In genomic region chr20:18137412-18138265, GRCh38 we compare ENCODE assay signal across 8 cellular contexts. TPM values are rescaled to one million over a fixed set of nuclear protein-coding genes. Genes with fewer than 3 reads are reported as not detected.
A peak's percentile ranks its signal among the peaks of the same experiment; 100 is the strongest.
DNase-seq lines count a peak whose midpoint lies in the region; ATAC-seq and TF ChIP-seq lines count a peak whose summit lies in the region.

Gene KAT14, plus strand, starts transcription at chr20:18137863. Its CDS starts 4,798 bp downstream, at chr20:18142661.
Gene PET117, plus strand, starts transcription at chr20:18137863. Its CDS starts 93 bp downstream, at chr20:18137956.

- H3K9me2 ChIP-seq in PC-9 (ENCODE audit: insufficient read depth), result no peaks in the 10 kb centered on the region

- H3K27me3 ChIP-seq in IMR-90 (ENCODE audit: control insufficient read depth, insufficient read depth, low read length) (peaks cover 4% of the 10 kb centered on the region; the same call in 1 of the 2 replicates), PC-9 (ENCODE audit: insufficient read depth, low read depth) (no peaks in the 10 kb centered on the region), esophagus muscularis mucosa (no peaks in the 10 kb centered on the region), muscle layer of duodenum (ENCODE audit: low read depth, low read length) (no peaks in the 10 kb centered on the region)

- H3K4me1 Mint-ChIP-seq in activated T-cell treated with anti-CD3 and anti-CD28 coated beads, Interleukin-2, amount 50 U/mL, for 4 hours (ENCODE audit: low read depth), result peaks cover 32% of the 10 kb centered on the region

- CTCF ChIA-PET in IMR-90 (lab: Yijun Ruan, JAX), result no interaction called here
- CTCF ChIA-PET in PC-9 (lab: Charles Lee), result no interaction called here

- H3K36me3 ChIP-seq in IMR-90 (ENCODE audit: control insufficient read depth, insufficient read depth, low read length) (peaks cover 3% of the 10 kb centered on the region), PC-9 (ENCODE audit: low read depth) (peaks cover 6% of the 10 kb centered on the region; the same call in 1 of the 2 replicates), esophagus muscularis mucosa (peaks cover 0 to 6% (median 4%) of the 10 kb centered on the region in 4 donors), muscle layer of duodenum (ENCODE audit: control insufficient read depth in 1 of 2, insufficient read depth in 2 of 2, low read length in 2 of 2) (peaks cover 6 to 7% of the 10 kb centered on the region in 2 donors)

- dilution Hi-C loops in IMR-90 (cut with HindIII; ENCODE audit: low sequenced_read_pairs, unreplicated experiment), result no loop called here

- H2BK15ac ChIP-seq in IMR-90 (ENCODE audit: low read depth, low read length), result no peak within 1 kb of the TSS

- H4K91ac ChIP-seq in IMR-90 (ENCODE audit: insufficient read depth, low read depth, low read length), result peak within 1 kb of the TSS; percentile 83

- TF ChIP-seq CTCF in IMR-90 (conservative IDR thresholded peaks at IDR 0.05; ENCODE audit: low read depth, low read length) (no peak), PC-9 (conservative IDR thresholded peaks at IDR 0.05) (no peak), esophagus muscularis mucosa (IDR thresholded peaks at IDR 0.05) (no peak)

- no peaks in the 10 kb centered on the region for H3K9me3 Mint-ChIP-seq in activated T-cell treated with anti-CD3 and anti-CD28 coated beads, Interleukin-2, amount 50 U/mL, for 4 hours

- POLR2A ChIA-PET in IMR-90 (lab: Charles Lee; ENCODE audit: unreplicated experiment), result interaction anchor here (0.7 to 1.3 kb wide), 2 partner anchors 13 to 18 kb away, joined by 3 to 4 read pairs; no protein-coding TSS in a partner anchor
- POLR2A ChIA-PET in PC-9 (lab: Charles Lee; ENCODE audit: unreplicated experiment), result interaction anchor here (0.6 to 0.9 kb wide), 2 partner anchors 22 to 116 kb away, joined by 3 read pairs; no protein-coding TSS in a partner anchor

- intact Hi-C loops in IMR-90 (cut with micrococcal nuclease), result loop anchor here (2.0 to 5.0 kb wide), 2 partner anchors 140 to 167 kb away; no protein-coding TSS in a partner anchor
- intact Hi-C loops in PC-9 (cut with micrococcal nuclease; ENCODE audit: unreplicated experiment), result loop anchor here (2.0 kb wide), 1 partner anchor 79 kb away; no protein-coding TSS in a partner anchor
- intact Hi-C loops in esophagus muscularis mucosa (cut with DNase I), result loop anchor here (5.0 kb wide), 1 partner anchor 150 kb away; the partner anchor contains the start of gene ZNF133

- H3K4me3 ChIP-seq in IMR-90 (ENCODE audit: insufficient read depth, low read depth, low read length) (peak within 1 kb of the TSS; percentile 99), PC-9 (peak within 1 kb of the TSS; percentile 96), esophagus muscularis mucosa (peak within 1 kb of the TSS; percentile 76 to 96 (median 87)), muscle layer of duodenum (ENCODE audit: low read depth in 1 of 2, low read length in 2 of 2) (peak within 1 kb of the TSS; percentile 81 to 100)

- H3K4me2 ChIP-seq in IMR-90 (ENCODE audit: low read depth, low read length), result peak within 1 kb of the TSS; percentile 99
- peak within 1 kb of the TSS; percentile 95 for H3K4me2 ChIP-seq in PC-9

- H2AK9ac ChIP-seq in IMR-90 (replicated peaks; ENCODE audit: low read depth, low read length, poor library complexity), result peak within 1 kb of the TSS; percentile 94

- H3K18ac ChIP-seq in IMR-90 (ENCODE audit: low read depth, low read length), result peak within 1 kb of the TSS; percentile 32; the same call in 1 of the 2 replicates

- peak within 1 kb of the TSS; percentile 93 for H3K4me3 Mint-ChIP-seq in activated T-cell treated with anti-CD3 and anti-CD28 coated beads, Interleukin-2, amount 50 U/mL, for 4 hours

- peak within 1 kb of the TSS; percentile 95 to 98 for H4K8ac ChIP-seq in IMR-90 (ENCODE audit: low read depth in 2 of 2, low read length in 2 of 2)

- peak within 1 kb of the TSS; percentile 99 for H2AFZ ChIP-seq in IMR-90 (replicated peaks; ENCODE audit: low read length, poor library complexity)
- H2AFZ ChIP-seq in PC-9, result peak within 1 kb of the TSS; percentile 100

- H3K9me3 ChIP-seq in IMR-90 (ENCODE audit: control insufficient read depth, insufficient read depth, low read length), result no peaks in the 10 kb centered on the region
- H3K9me3 ChIP-seq in PC-9 (ENCODE audit: insufficient read depth, low read depth), result no peaks in the 10 kb centered on the region
- no peaks in the 10 kb centered on the region for H3K9me3 ChIP-seq in esophagus muscularis mucosa
- no peaks in the 10 kb centered on the region for H3K9me3 ChIP-seq in muscle layer of duodenum (ENCODE audit: control insufficient read depth in 1 of 2, low read length in 2 of 2)

- H3K4ac ChIP-seq in IMR-90 (ENCODE audit: low read depth, low read length), result peak within 1 kb of the TSS; percentile 80

- H3K79me1 ChIP-seq in IMR-90 (ENCODE audit: low read depth in 1 of 2, low read length in 2 of 2), result peaks cover 20 to 29% of the 10 kb centered on the region in 2 experiments

- peaks cover 7% of the 10 kb centered on the region; the same call in 1 of the 2 replicates for H3F3A ChIP-seq in PC-9 (ENCODE audit: insufficient read depth, low read depth)

- TF ChIP-seq POLR2A in IMR-90 (IDR thresholded peaks at IDR 0.05; ENCODE audit: low read depth, low read length) (peak; percentile 42; the same call in 1 of the 2 replicates), esophagus muscularis mucosa (IDR thresholded peaks at IDR 0.05; ENCODE audit: low read depth) (peak; percentile 23)

- TF ChIP-seq EP300 in esophagus muscularis mucosa (IDR thresholded peaks at IDR 0.05), result no peak

- H4K20me1 ChIP-seq in IMR-90 (ENCODE audit: insufficient read depth, low read length), result peaks cover 3% of the 10 kb centered on the region; the same call in 1 of the 2 replicates
- no peaks in the 10 kb centered on the region for H4K20me1 ChIP-seq in PC-9 (ENCODE audit: insufficient read depth)

- H3K27me3 Mint-ChIP-seq in activated T-cell treated with anti-CD3 and anti-CD28 coated beads, Interleukin-2, amount 50 U/mL, for 4 hours (ENCODE audit: low read depth), result no peaks in the 10 kb centered on the region

- in situ Hi-C loops in IMR-90 (cut with MboI; ENCODE audit: low sequenced_read_pairs), result loop anchor here (25.0 kb wide), 1 partner anchor 500 kb away; no protein-coding TSS in a partner anchor

- H3K4me1 ChIP-seq in IMR-90 (ENCODE audit: control insufficient read depth, insufficient read depth, low read length) (peaks cover 2% of the 10 kb centered on the region; the same call in 1 of the 2 replicates), PC-9 (replicated peaks; ENCODE audit: insufficient read depth) (peaks cover 24% of the 10 kb centered on the region), esophagus muscularis mucosa (peaks cover 21 to 43% (median 41%) of the 10 kb centered on the region in 4 donors), muscle layer of duodenum (ENCODE audit: control insufficient read depth in 1 of 2, insufficient read depth in 2 of 2, low read length in 2 of 2) (peaks cover 10 to 24% of the 10 kb centered on the region in 2 donors)

- DNase-seq in DMS53 (lab: John Stamatoyannopoulos, UW), result peak; percentile 97
- DNase-seq in IMR-90, result peak; percentile 89
- DNase-seq in PC-9, result peak; percentile 74 to 94
- peak; percentile 89 for DNase-seq in activated T-cell treated with anti-CD3 and anti-CD28 coated beads, Interleukin-2, amount 50 U/mL, for 4 hours
- DNase-seq in esophagus muscularis mucosa (ENCODE audit: extremely low spot score), result peak; percentile 96
- peak; percentile 82 for DNase-seq in stimulated activated CD8-positive, alpha-beta memory T cell treated with anti-CD3 and anti-CD28 coated beads, Interleukin-7, amount 100 ng/mL, for 24 hours (ENCODE audit: low read depth)

- peak within 1 kb of the TSS; percentile 89 for H3K9ac ChIP-seq in IMR-90 (ENCODE audit: low read depth, low read length)

- peak within 1 kb of the TSS; percentile 67 for H2BK120ac ChIP-seq in IMR-90 (ENCODE audit: low read depth, low read length)

- peak within 1 kb of the TSS; percentile 89 for H3K23ac ChIP-seq in IMR-90 (ENCODE audit: low read depth, low read length)

- H3K27ac ChIP-seq in IMR-90 (ENCODE audit: insufficient read depth, low read length), result peak within 1 kb of the TSS; percentile 94
- peak within 1 kb of the TSS; percentile 64 for H3K27ac ChIP-seq in PC-9
- peak within 1 kb of the TSS; percentile 83 to 92 (median 90) for H3K27ac ChIP-seq in esophagus muscularis mucosa (replicated peaks in 1 of 4)
- H3K27ac ChIP-seq in muscle layer of duodenum (ENCODE audit: low read length), result peak within 1 kb of the TSS; percentile 73

- H3K36me3 Mint-ChIP-seq in activated T-cell treated with anti-CD3 and anti-CD28 coated beads, Interleukin-2, amount 50 U/mL, for 4 hours (ENCODE audit: insufficient read depth), result peaks cover 8% of the 10 kb centered on the region

- H3K14ac ChIP-seq in IMR-90 (replicated peaks; ENCODE audit: low read depth, low read length), result peak within 1 kb of the TSS; percentile 95

- H4K5ac ChIP-seq in IMR-90 (ENCODE audit: low read depth, low read length), result peak within 1 kb of the TSS; percentile 93

- ATAC-seq in GM21529 (IDR thresholded peaks at IDR 0.05; ENCODE audit: unreplicated experiment) (peak; percentile 84), IMR-90 (ENCODE audit: low read depth) (peak; percentile 96)
- ATAC-seq in activated T-cell treated with anti-CD3 and anti-CD28 coated beads, Interleukin-2, amount 50 U/mL, for 4 hours, result peak; percentile 90 to 94

- no peak within 1 kb of the TSS for H2AK5ac ChIP-seq in IMR-90 (ENCODE audit: low read depth, low read length)

- no peak within 1 kb of the TSS for H2BK20ac ChIP-seq in IMR-90 (ENCODE audit: low read depth, low read length)

- peak within 1 kb of the TSS; percentile 66 for H3K56ac ChIP-seq in IMR-90 (ENCODE audit: extremely low read depth, insufficient read depth, low read length)

- peaks cover 8% of the 10 kb centered on the region for H3K9me1 ChIP-seq in IMR-90 (ENCODE audit: insufficient read depth, low read length)

- peak within 1 kb of the TSS; percentile 93 for H2BK5ac ChIP-seq in IMR-90 (ENCODE audit: low read depth, low read length, poor library complexity, severe bottlenecking)

- WGBS in IMR-90 (ENCODE audit: extremely low coverage in 2 of 2, insufficient read length in 1 of 2), 2 experiments, result 1% methylated on average over 40 of the region's 87 CpGs; no CpG with 5 or more reads in 1 of the 2 experiments
- under 1% methylated on average over 48 of the region's 87 CpGs for WGBS in esophagus muscularis mucosa

- no peak for TF ChIP-seq RAD21 in IMR-90 (IDR thresholded peaks at IDR 0.05; ENCODE audit: low read length)

- BruUV-seq in IMR-90 (replicated peaks; lab: Mats Ljungman, UMichigan) (no TSS peak), PC-9 (replicated peaks; lab: Mats Ljungman, UMichigan) (no TSS peak)

- H3K79me2 ChIP-seq in PC-9 (ENCODE audit: low read depth), result peaks cover 45% of the 10 kb centered on the region

RNA-seq across cellular contexts. Expression of gene KAT14, which starts in this region (rescaled TPM):
- 12.4 and 15.3 TPM in 2 replicates for total RNA-seq in IMR-90 (2012; rRNA removed)
- polyA plus RNA-seq in IMR-90 (2012; rRNA removed), result 5.9 and 6.7 TPM in 2 replicates
- 2.2 and 4.3 TPM in 2 replicates for polyA plus RNA-seq in IMR-90 (2012; cell fraction: cytosol; rRNA removed)
- 1.3 and 5.5 TPM in 2 replicates for polyA plus RNA-seq in IMR-90 (2012; cell fraction: nucleus; rRNA removed; ENCODE audit: low replicate concordance)
- total RNA-seq in PC-9 (2021), result 28.4 and 30.6 TPM in 2 replicates
- 10 to 100 TPM; 16.4 to 18.9 (median 18.0) TPM for total RNA-seq in activated T-cell treated with anti-CD3 and anti-CD28 coated beads, Interleukin-2, amount 50 U/mL, for 4 hours
- 10 to 100 TPM; 14.1 to 18.2 (median 16.3) TPM for total RNA-seq in esophagus muscularis mucosa

RNA-seq across cellular contexts. Expression of gene PET117, which starts in this region (rescaled TPM):
- total RNA-seq in IMR-90 (2012; rRNA removed) (3.9 and 12.8 TPM in 2 replicates), PC-9 (2021) (27.5 and 34.7 TPM in 2 replicates), esophagus muscularis mucosa (10 to 100 TPM; 13.4 to 28.4 (median 16.9) TPM)
- 7.8 and 8.3 TPM in 2 replicates for polyA plus RNA-seq in IMR-90 (2012; rRNA removed)
- 2.1 and 5.4 TPM in 2 replicates for polyA plus RNA-seq in IMR-90 (2012; cell fraction: cytosol; rRNA removed)
- 0.63 and 3.7 TPM in 2 replicates for polyA plus RNA-seq in IMR-90 (2012; cell fraction: nucleus; rRNA removed; ENCODE audit: low replicate concordance)
- total RNA-seq in activated T-cell treated with anti-CD3 and anti-CD28 coated beads, Interleukin-2, amount 50 U/mL, for 4 hours, result 10 to 100 TPM; 15.1 to 19.6 (median 15.6) TPM

Comparison
In these comparisons a context has a peak if more than half of its experiments do, and no peak if none do; other contexts are left out.
1. Peak in every context shown above with its lines: DNase-seq, ATAC-seq, H3K4me3 ChIP-seq and H3K27ac ChIP-seq.